ENCODE assay signal across 8 cellular contexts in genomic region chr2:45993476-45993991, GRCh38.
DNase-seq lines count a peak whose midpoint lies in the region; ATAC-seq and TF ChIP-seq lines count a peak whose summit lies in the region.

No MANE protein-coding gene starts in this region.

- peaks cover 0 to 22% (median 14%) of the 10 kb centered on the region in 12 donors for H3K4me1 ChIP-seq in heart left ventricle

- no peaks in the 10 kb centered on the region for H3K9me3 Mint-ChIP-seq in activated naive CD8-positive, alpha-beta T cell treated with anti-CD3 and anti-CD28 coated beads, Interleukin-2, amount 10 ng/mL, durations not matched to agents 7 days and 5 days

- H3K27me3 Mint-ChIP-seq in activated naive CD8-positive, alpha-beta T cell treated with anti-CD3 and anti-CD28 coated beads, Interleukin-2, amount 10 ng/mL, durations not matched to agents 7 days and 5 days, result no peaks in the 10 kb centered on the region

- H3K4me1 Mint-ChIP-seq in activated naive CD8-positive, alpha-beta T cell treated with anti-CD3 and anti-CD28 coated beads, Interleukin-2, amount 10 ng/mL, durations not matched to agents 7 days and 5 days, result peaks cover 3% of the 10 kb centered on the region

- 20 to 60% (median 53%) methylated on average over 3 to 6 of the region's 6 CpGs for WGBS in heart left ventricle, 4 donors

- peaks cover 0 to 14% (median 5%) of the 10 kb centered on the region in 9 donors for H3K36me3 ChIP-seq in heart left ventricle

- H3K36me3 Mint-ChIP-seq in activated naive CD8-positive, alpha-beta T cell treated with anti-CD3 and anti-CD28 coated beads, Interleukin-2, amount 10 ng/mL, durations not matched to agents 7 days and 5 days, result no peaks in the 10 kb centered on the region

- H3K27me3 ChIP-seq in heart left ventricle, result no peaks in the 10 kb centered on the region

- intact Hi-C loops in heart left ventricle (cut with DNase I), result loop anchor here in 8 of 10 donors (1.0 to 10.0 kb wide), 8 partner anchors 374 to 901 kb away; no protein-coding TSS in a partner anchor

- ATAC-seq in activated naive CD8-positive, alpha-beta T cell treated with anti-CD3 and anti-CD28 coated beads, Interleukin-2, amount 10 ng/mL, durations not matched to agents 7 days and 5 days (ENCODE audit: low read depth), result peak; percentile 73
- ATAC-seq in heart left ventricle, result peak in 3 of 4 donors; percentile 44 to 67 (median 66)
- ATAC-seq in GM21515 (IDR thresholded peaks at IDR 0.05; ENCODE audit: unreplicated experiment), result no peak
- no peak for ATAC-seq in HG03565 (IDR thresholded peaks at IDR 0.05; ENCODE audit: unreplicated experiment)

- no peak overlapping the region for H3K4me3 Mint-ChIP-seq in activated naive CD8-positive, alpha-beta T cell treated with anti-CD3 and anti-CD28 coated beads, Interleukin-2, amount 10 ng/mL, durations not matched to agents 7 days and 5 days

- H3K27ac ChIP-seq in heart left ventricle, result no peak overlapping the region

- peak; percentile 76 to 88 (median 83) for TF ChIP-seq CTCF in heart left ventricle (IDR thresholded peaks at IDR 0.05)

- TF ChIP-seq POLR2A in heart left ventricle (IDR thresholded peaks at IDR 0.05), result no peak

- H3K9me3 ChIP-seq in heart left ventricle, result peaks cover 0 to 12% (median 0%) of the 10 kb centered on the region in 12 donors

- DNase-seq in ELR (ENCODE audit: low read depth) (peak; percentile 87), M059J (ENCODE audit: low read depth) (peak; percentile 77), SKM-1 treated with dmso at 0.1 percent for 144 hours (lab: John Stamatoyannopoulos, UW; ENCODE audit: unreplicated experiment) (peak; percentile 57), heart left ventricle (peak in 4 of 5 donors; percentile 42 to 67 (median 50)), retina (peak; percentile 64)
- DNase-seq in activated naive CD8-positive, alpha-beta T cell treated with anti-CD3 and anti-CD28 coated beads, Interleukin-2, amount 10 ng/mL, durations not matched to agents 7 days and 5 days, result peak; percentile 38

- POLR2A ChIA-PET in activated naive CD8-positive, alpha-beta T cell treated with anti-CD3 and anti-CD28 coated beads, Interleukin-2, amount 10 ng/mL, durations not matched to agents 7 days and 5 days (lab: Charles Lee), result no interaction called here

- no peak overlapping the region for H3K4me3 ChIP-seq in heart left ventricle

- H3K27ac Mint-ChIP-seq in activated naive CD8-positive, alpha-beta T cell treated with anti-CD3 and anti-CD28 coated beads, Interleukin-2, amount 10 ng/mL, durations not matched to agents 7 days and 5 days, result peak overlapping the region; percentile 22

Comparison
In these comparisons a context has a peak if more than half of its experiments do, and no peak if none do; other contexts are left out.
1. ATAC-seq: peak in activated naive CD8-positive, alpha-beta T cell treated with anti-CD3 and anti-CD28 coated beads, Interleukin-2, amount 10 ng/mL, durations not matched to agents 7 days and 5 days (single experiment) and heart left ventricle (3 of 4); none in GM21515 (single experiment) and HG03565 (single experiment).
2. Peak in every context shown above with its lines, with median percentiles within 50 percentile points of each other: DNase-seq.